Comparison of ENCODE assay signal across 9 cellular contexts in the genomic region with DNA sequence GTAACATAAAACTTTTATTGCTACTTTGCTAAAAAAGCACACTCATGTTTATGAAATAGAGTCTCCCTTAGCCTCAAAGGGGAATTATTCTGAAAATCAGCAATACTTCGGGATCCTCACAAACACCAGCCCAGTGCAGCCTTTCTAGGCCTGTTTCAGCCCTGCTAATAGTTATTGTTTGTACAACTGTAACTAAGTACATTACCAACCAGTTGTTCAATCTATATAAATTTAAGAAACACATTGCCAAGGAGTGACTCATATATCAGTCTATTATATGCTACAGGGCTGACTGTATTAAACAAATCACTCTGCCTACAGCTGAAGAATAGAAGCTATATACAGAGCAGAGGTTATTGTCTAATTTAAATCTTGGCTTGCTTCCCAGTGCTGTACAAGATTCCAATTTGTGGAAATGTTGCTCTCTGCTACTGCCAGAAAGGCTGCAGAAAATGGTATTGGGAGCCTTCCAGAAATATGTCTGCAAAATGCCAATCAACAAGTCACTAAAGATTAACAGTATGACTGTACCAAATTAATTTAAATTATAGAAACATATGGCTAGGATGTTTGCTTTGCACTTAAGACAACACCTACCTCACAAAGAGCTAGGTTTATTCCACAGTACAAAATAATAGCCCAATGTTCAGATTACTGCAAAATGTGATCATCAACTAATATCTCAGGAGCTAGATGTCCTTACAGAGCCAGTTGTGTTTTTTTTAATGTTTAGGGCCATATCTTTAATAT. TPM values are rescaled to one million over a fixed set of nuclear protein-coding genes. Genes with fewer than 3 reads are reported as not detected.
A peak's percentile ranks its signal among the peaks of the same experiment; 100 is the strongest.
DNase-seq lines count a peak whose midpoint lies in the region; ATAC-seq and TF ChIP-seq lines count a peak whose summit lies in the region.
"Had no signal": no experiment of that assay in that cellular context is flagged by ENCODE, and none has a peak within 500 bp of the region (broad histone marks: within the 10 kb centered on the region; RNA-seq: fewer than 3 reads in every experiment).

No MANE protein-coding gene starts in this region.

- TF ChIP-seq CTCF in mesothelial cell of epicardium (IDR thresholded peaks at IDR 0.05; ENCODE audit: unreplicated experiment), result no peak

- no peak overlapping the region for H3K4me3 Mint-ChIP-seq in mesothelial cell of epicardium

- H3K9me3 Mint-ChIP-seq in mesothelial cell of epicardium, result no peaks in the 10 kb centered on the region

- DNase-seq in DMS153 treated with DMSO at 0.1 percent for 48 hours (lab: John Stamatoyannopoulos, UW; ENCODE audit: unreplicated experiment) (peak; percentile 51), NCI-H2081 treated with DMSO at 0.1 percent for 48 hours (lab: John Stamatoyannopoulos, UW) (peak; percentile 76), mesothelial cell of epicardium (ENCODE audit: low spot score in 2 of 2, unreplicated experiment in 2 of 2) (no peak), RPMI8226 (no peak), Ammon's horn (ENCODE audit: low spot score) (no peak)
- no peak for DNase-seq in activated CD8-positive, alpha-beta memory T cell treated with anti-CD3 and anti-CD28 coated beads, Interleukin-2, amount 50 U/mL, for 4 hours

- peaks cover 45% of the 10 kb centered on the region for H3K4me1 Mint-ChIP-seq in mesothelial cell of epicardium

- H3K27me3 Mint-ChIP-seq in mesothelial cell of epicardium (ENCODE audit: low read depth), result peaks cover 63% of the 10 kb centered on the region

- ATAC-seq in SK-N-SH treated with all-trans-retinoic acid at 6 μM for 48 hours (no peak), GM18502 (IDR thresholded peaks at IDR 0.05; ENCODE audit: poor library complexity, unreplicated experiment) (no peak)

- peak overlapping the region; percentile 57 for H3K27ac Mint-ChIP-seq in mesothelial cell of epicardium

- no peaks in the 10 kb centered on the region for H3K36me3 Mint-ChIP-seq in mesothelial cell of epicardium

TF ChIP-seq in SK-N-SH treated with all-trans-retinoic acid at 6 μM for 48 hours, 23 proteins besides CTCF, POLR2A, EP300 and RAD21:
- TF ChIP-seq TSHZ2 (CRISPR knock-in tag; IDR thresholded peaks at IDR 0.05), result no peak; the same call in 1 of the 2 replicates
- TF ChIP-seq, protein P1, sequence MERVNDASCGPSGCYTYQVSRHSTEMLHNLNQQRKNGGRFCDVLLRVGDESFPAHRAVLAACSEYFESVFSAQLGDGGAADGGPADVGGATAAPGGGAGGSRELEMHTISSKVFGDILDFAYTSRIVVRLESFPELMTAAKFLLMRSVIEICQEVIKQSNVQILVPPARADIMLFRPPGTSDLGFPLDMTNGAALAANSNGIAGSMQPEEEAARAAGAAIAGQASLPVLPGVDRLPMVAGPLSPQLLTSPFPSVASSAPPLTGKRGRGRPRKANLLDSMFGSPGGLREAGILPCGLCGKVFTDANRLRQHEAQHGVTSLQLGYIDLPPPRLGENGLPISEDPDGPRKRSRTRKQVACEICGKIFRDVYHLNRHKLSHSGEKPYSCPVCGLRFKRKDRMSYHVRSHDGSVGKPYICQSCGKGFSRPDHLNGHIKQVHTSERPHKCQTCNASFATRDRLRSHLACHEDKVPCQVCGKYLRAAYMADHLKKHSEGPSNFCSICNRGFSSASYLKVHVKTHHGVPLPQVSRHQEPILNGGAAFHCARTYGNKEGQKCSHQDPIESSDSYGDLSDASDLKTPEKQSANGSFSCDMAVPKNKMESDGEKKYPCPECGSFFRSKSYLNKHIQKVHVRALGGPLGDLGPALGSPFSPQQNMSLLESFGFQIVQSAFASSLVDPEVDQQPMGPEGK (CRISPR knock-in tag; IDR thresholded peaks at IDR 0.05; ENCODE audit: borderline replicate concordance), result no peak
- peak; percentile 59 for TF ChIP-seq ISL1 (CRISPR knock-in tag; IDR thresholded peaks at IDR 0.05)
TF ChIP-seq in SK-N-SH treated with all-trans-retinoic acid at 6 μM for 48 hours: peak in this region for 1.

RNA-seq across cellular contexts. Expression of gene TOX3, which starts 49.7 kb away (rescaled TPM):
- 5.3 to 7.0 TPM (median 6.8 TPM) in 3 replicates for total RNA-seq in mesothelial cell of epicardium
- total RNA-seq: lung microvascular endothelial cell had no signal

Comparison
In these comparisons a context has a peak if more than half of its experiments do, and no peak if none do; other contexts are left out.
1. DNase-seq: peak in DMS153 treated with DMSO at 0.1 percent for 48 hours (single experiment) and NCI-H2081 treated with DMSO at 0.1 percent for 48 hours (single experiment); none in mesothelial cell of epicardium (0 of 2), RPMI8226 (single experiment), Ammon's horn (single experiment) and activated CD8-positive, alpha-beta memory T cell treated with anti-CD3 and anti-CD28 coated beads, Interleukin-2, amount 50 U/mL, for 4 hours (single experiment).